Comparison of ENCODE assay signal across 8 cellular contexts in genomic region chr10:93893646-93894515, GRCh38.
DNase-seq lines count a peak whose midpoint lies in the region; ATAC-seq lines count a peak whose summit lies in the region.

Gene SLC35G1, plus strand, starts transcription at chr10:93893978. Its CDS starts 56 bp downstream, at chr10:93894034.

- peak; percentile 60 for ATAC-seq in GM18508 (IDR thresholded peaks at IDR 0.05; ENCODE audit: insufficient read depth, unreplicated experiment)
- peak; percentile 90 for ATAC-seq in HG02943 (IDR thresholded peaks at IDR 0.05; ENCODE audit: low read depth, unreplicated experiment)

- peak; percentile 78 for DNase-seq in 8988T
- DNase-seq in NCI-H1930 (lab: John Stamatoyannopoulos, UW), result peak; percentile 58 to 68
- DNase-seq in activated CD4-positive, CD25-positive, alpha-beta regulatory T cell (lab: John Stamatoyannopoulos, UW), result peak; percentile 35 to 52 (median 46)
- DNase-seq in central memory CD4-positive, alpha-beta T cell, result peak; percentile 57
- DNase-seq in kidney glomerular epithelial cell (lab: John Stamatoyannopoulos, UW), result peak; percentile 35
- DNase-seq in stimulated activated CD4-positive, alpha-beta T cell treated with anti-CD3 and anti-CD28 coated beads, Interleukin-1b, Interleukin-23, amount 100 ng/mL, for 1 hour (ENCODE audit: low read depth in 2 of 2), result peak; percentile 47 to 50

Comparison
In these comparisons a context has a peak if more than half of its experiments do, and no peak if none do; other contexts are left out.
1. Peak in every context shown above with its lines: DNase-seq and ATAC-seq.